ENCODE assay signal across 15 cellular contexts in genomic region chr19:39133431-39134270, GRCh38. TPM values are rescaled to one million over a fixed set of nuclear protein-coding genes. Genes with fewer than 3 reads are reported as not detected.
DNase-seq lines count a peak whose midpoint lies in the region; ATAC-seq and TF ChIP-seq lines count a peak whose summit lies in the region.
"Had no signal": no experiment of that assay in that cellular context is flagged by ENCODE, and none has a peak within 500 bp of the region (broad histone marks: within the 10 kb centered on the region; RNA-seq: fewer than 3 reads in every experiment).

No MANE protein-coding gene starts in this region.

- H3K9me3 ChIP-seq in right atrium auricular region (no peaks in the 10 kb centered on the region), esophagus muscularis mucosa (no peaks in the 10 kb centered on the region)

- peaks cover 0 to 60% of the 10 kb centered on the region in 2 donors for H3K4me1 ChIP-seq in right atrium auricular region
- H3K4me1 ChIP-seq in esophagus muscularis mucosa = peaks cover 55 to 83% (median 81%) of the 10 kb centered on the region in 4 donors

- 36% methylated on average over 23 of the region's 23 CpGs for WGBS in esophagus muscularis mucosa

- no peak overlapping the region for H3K27ac Mint-ChIP-seq in nephron progenitor cell

- H3K4me3 Mint-ChIP-seq in nephron progenitor cell = no peak overlapping the region
- H3K4me3 Mint-ChIP-seq: activated T-cell treated with anti-CD3 and anti-CD28 coated beads, Interleukin-2, amount 50 U/mL, for 24 hours had no signal

- TF ChIP-seq CTCF in right atrium auricular region (IDR thresholded peaks at IDR 0.05) = no peak
- no peak for TF ChIP-seq CTCF in esophagus muscularis mucosa (IDR thresholded peaks at IDR 0.05)
- TF ChIP-seq CTCF in nephron progenitor cell (IDR thresholded peaks at IDR 0.05) = no peak

- H3K9me3 Mint-ChIP-seq in nephron progenitor cell = no peaks in the 10 kb centered on the region
- H3K9me3 Mint-ChIP-seq: activated T-cell treated with anti-CD3 and anti-CD28 coated beads, Interleukin-2, amount 50 U/mL, for 24 hours had no signal

- DNase-seq in Right ventricle myocardium inferior (ENCODE audit: missing footprints) = peak; percentile 63
- no peak for DNase-seq in right atrium auricular region (ENCODE audit: low spot score)
- DNase-seq in esophagus muscularis mucosa (ENCODE audit: extremely low spot score) = no peak
- DNase-seq in nephron progenitor cell = peak; percentile 43
- DNase-seq in NCI-H748 (lab: John Stamatoyannopoulos, UW; ENCODE audit: unreplicated experiment) = no peak
- DNase-seq in ACHN = no peak
- DNase-seq in GDM1 (lab: John Stamatoyannopoulos, UW) = no peak
- no peak for DNase-seq in AG20443 (ENCODE audit: low spot score)
- DNase-seq: activated T-cell treated with anti-CD3 and anti-CD28 coated beads, Interleukin-2, amount 50 U/mL, for 24 hours; EL; NCI-H510A treated with DMSO at 0.1 percent for 48 hours; nucleus accumbens; SHP77 treated with DMSO at 0.1 percent for 48 hours; stimulated activated CD4-positive, alpha-beta T cell treated with anti-CD3 and anti-CD28 coated beads, Interleukin-4, amount 100 ng/mL, for 4 hours had no signal

- TF ChIP-seq EP300 in esophagus muscularis mucosa (IDR thresholded peaks at IDR 0.05) = no peak

- H3K4me3 ChIP-seq in right atrium auricular region = no peak overlapping the region
- peak overlapping the region; percentile 19 to 31 (median 24) for H3K4me3 ChIP-seq in esophagus muscularis mucosa

- no peaks in the 10 kb centered on the region for H3K27me3 Mint-ChIP-seq in nephron progenitor cell (ENCODE audit: low read depth, poor library complexity)
- H3K27me3 Mint-ChIP-seq: activated T-cell treated with anti-CD3 and anti-CD28 coated beads, Interleukin-2, amount 50 U/mL, for 24 hours had no signal

- TF ChIP-seq POLR2A in esophagus muscularis mucosa (IDR thresholded peaks at IDR 0.05; ENCODE audit: low read depth) = no peak

- peak overlapping the region in 1 of 2 donors; percentile 8 for H3K27ac ChIP-seq in right atrium auricular region
- peak overlapping the region; percentile 55 to 76 (median 66) for H3K27ac ChIP-seq in esophagus muscularis mucosa (replicated peaks in 1 of 4)

- in situ Hi-C loops in ACHN (cut with HindIII; ENCODE audit: low pct_ligation_motif_present, low pct_unique_long_range_greater_than_20kb, low sequenced_read_pairs) = no loop called here

- intact Hi-C loops in Right ventricle myocardium inferior (cut with DNase I) = no loop called here
- intact Hi-C loops in esophagus muscularis mucosa (cut with DNase I) = no loop called here

- no peaks in the 10 kb centered on the region for H3K27me3 ChIP-seq in right atrium auricular region
- H3K27me3 ChIP-seq in esophagus muscularis mucosa = no peaks in the 10 kb centered on the region

- H3K36me3 ChIP-seq in right atrium auricular region (no peaks in the 10 kb centered on the region), esophagus muscularis mucosa (no peaks in the 10 kb centered on the region)

- H3K36me3 Mint-ChIP-seq in nephron progenitor cell (ENCODE audit: low read depth) = no peaks in the 10 kb centered on the region

- H3K4me1 Mint-ChIP-seq in nephron progenitor cell = peaks cover 90% of the 10 kb centered on the region

- ATAC-seq in Right ventricle myocardium inferior = no peak

RNA-seq across cellular contexts. Expression of gene PAK4, which starts 8.1 kb away (rescaled TPM):
- total RNA-seq in Right ventricle myocardium inferior (16.2 TPM), right atrium auricular region (10 to 100 TPM; 11.2 to 13.7 TPM), esophagus muscularis mucosa (10 to 100 TPM in 2 of 4 donors, 1 to 10 TPM in 2; 8.3 to 18.4 (median 11.0) TPM)

RNA-seq across cellular contexts. Expression of gene ACP7, which starts 49.5 kb away (rescaled TPM):
- total RNA-seq in Right ventricle myocardium inferior = not detected
- not detected for total RNA-seq in right atrium auricular region
- total RNA-seq in esophagus muscularis mucosa = not detected
- total RNA-seq: fibroblast of lung had no signal

Comparison
In these comparisons a context has a peak if more than half of its experiments do, and no peak if none do; other contexts are left out.
1. DNase-seq: peak in Right ventricle myocardium inferior (single experiment) and nephron progenitor cell (single experiment); none in right atrium auricular region (single experiment), esophagus muscularis mucosa (single experiment), NCI-H748 (single experiment), ACHN (single experiment), GDM1 (single experiment) and AG20443 (single experiment).
2. H3K4me3 ChIP-seq: peak in esophagus muscularis mucosa (4 of 4); none in right atrium auricular region (0 of 2).